ENCODE assay signal across 12 cellular contexts in genomic region chr2:727071-727470, GRCh38. TPM values are rescaled to one million over a fixed set of nuclear protein-coding genes. Genes with fewer than 3 reads are reported as not detected.
DNase-seq lines count a peak whose midpoint lies in the region; ATAC-seq and TF ChIP-seq lines count a peak whose summit lies in the region.
"Had no signal": no experiment of that assay in that cellular context is flagged by ENCODE, and none has a peak within 500 bp of the region (broad histone marks: within the 10 kb centered on the region; RNA-seq: fewer than 3 reads in every experiment).

No MANE protein-coding gene starts in this region.

- no peak for TF ChIP-seq CTCF in GM23338 (conservative IDR thresholded peaks at IDR 0.05; ENCODE audit: low read depth in 2 of 2)
- no peak for TF ChIP-seq CTCF in adrenal gland (IDR thresholded peaks at IDR 0.05)

- no peaks in the 10 kb centered on the region for H3K9me2 ChIP-seq in GM23338 (ENCODE audit: insufficient read depth)

- H3K4me3 ChIP-seq in GM23338 = no peak overlapping the region
- H3K4me3 ChIP-seq in adrenal gland = no peak overlapping the region
- H3K4me3 ChIP-seq: vagina had no signal

- WGBS in adrenal gland, 4 donors = 71 to 82% (median 75%) methylated on average over 6 of the region's 6 CpGs

- peaks cover 13% of the 10 kb centered on the region for H3K27me3 Mint-ChIP-seq in GM23338 (ENCODE audit: insufficient read depth, low read depth, poor library complexity)

- no peak overlapping the region for H3K4me3 Mint-ChIP-seq in GM23338

- peaks cover 9% of the 10 kb centered on the region for H3F3A ChIP-seq in GM23338 (replicated peaks; ENCODE audit: low read depth)

- no peaks in the 10 kb centered on the region for H3K36me3 ChIP-seq in GM23338 (ENCODE audit: insufficient read depth)
- no peaks in the 10 kb centered on the region for H3K36me3 ChIP-seq in adrenal gland (replicated peaks in 1 of 2)
- H3K36me3 ChIP-seq: vagina had no signal

- intact Hi-C loops in adrenal gland (cut with DNase I) = no loop called here

- H3K27ac ChIP-seq in GM23338 (ENCODE audit: low read depth) (no peak overlapping the region), adrenal gland (no peak overlapping the region)
- H3K27ac ChIP-seq: vagina had no signal

- H3K79me2 ChIP-seq in GM23338 (replicated peaks; ENCODE audit: insufficient read depth) = no peaks in the 10 kb centered on the region

- H2AFZ ChIP-seq in GM23338 = no peak overlapping the region

- H3K27me3 ChIP-seq in GM23338 (ENCODE audit: insufficient read depth) (no peaks in the 10 kb centered on the region), adrenal gland (no peaks in the 10 kb centered on the region)
- H3K27me3 ChIP-seq: vagina had no signal

- no peaks in the 10 kb centered on the region for H3K36me3 Mint-ChIP-seq in GM23338 (ENCODE audit: low read depth)

- H3K4me2 ChIP-seq in GM23338 = no peak overlapping the region

- H3K9me3 ChIP-seq in adrenal gland (replicated peaks in 1 of 3) = no peaks in the 10 kb centered on the region
- H3K9me3 ChIP-seq: vagina had no signal

- H3K9me3 Mint-ChIP-seq in GM23338 = no peaks in the 10 kb centered on the region; the same call in 1 of the 3 replicates

- no peak for TF ChIP-seq POLR2A in adrenal gland (IDR thresholded peaks at IDR 0.05)

- no peak overlapping the region for H3K27ac Mint-ChIP-seq in GM23338

- H3K4me1 ChIP-seq in GM23338 (ENCODE audit: insufficient read depth) = peaks cover 40% of the 10 kb centered on the region
- H3K4me1 ChIP-seq in adrenal gland (replicated peaks in 1 of 2) = no peaks in the 10 kb centered on the region
- H3K4me1 ChIP-seq: vagina had no signal

- H4K20me1 ChIP-seq in GM23338 (replicated peaks; ENCODE audit: insufficient read depth) = no peaks in the 10 kb centered on the region

- H3K4me1 Mint-ChIP-seq in GM23338 = peaks cover 65% of the 10 kb centered on the region

- DNase-seq in inferior parietal cortex (ENCODE audit: extremely low spot score) (no peak), GM23338 (ENCODE audit: low spot score) (no peak), pons (ENCODE audit: low spot score) (no peak), adrenal gland (no peak)
- DNase-seq: midbrain; NCI-H1105; NK-92 treated with Interleukin-12 subunit alpha and Interleukin-12 subunit beta, amount 100 ng/mL, for 24 hours had no signal

- ATAC-seq in GM18502 (IDR thresholded peaks at IDR 0.05; ENCODE audit: poor library complexity, unreplicated experiment) (peak; percentile 85), GM19438 (IDR thresholded peaks at IDR 0.05; ENCODE audit: low read depth, unreplicated experiment) (peak; percentile 89), HG02840 (IDR thresholded peaks at IDR 0.05; ENCODE audit: low FRiP score, unreplicated experiment) (peak; percentile 85), HG03460 (IDR thresholded peaks at IDR 0.05; ENCODE audit: unreplicated experiment) (peak; percentile 81), GM23338 (no peak)

TF ChIP-seq in GM23338, 12 proteins besides CTCF, POLR2A, EP300 and RAD21:
- TF ChIP-seq POLR2AphosphoS5 (IDR thresholded peaks at IDR 0.05; ENCODE audit: low read depth) (no peak), STAT1 (IDR thresholded peaks at IDR 0.05; ENCODE audit: unreplicated experiment) (no peak), EZH2phosphoT487 (IDR thresholded peaks at IDR 0.05; ENCODE audit: unreplicated experiment) (no peak), ZNF114 (CRISPR knock-in tag; IDR thresholded peaks at IDR 0.05) (no peak), NANOG (IDR thresholded peaks at IDR 0.05; ENCODE audit: borderline replicate concordance) (no peak), EZH2 (IDR thresholded peaks at IDR 0.05; ENCODE audit: low read depth, unreplicated experiment) (no peak), JUNB (IDR thresholded peaks at IDR 0.05; ENCODE audit: unreplicated experiment) (no peak), ZNF331 (CRISPR knock-in tag; IDR thresholded peaks at IDR 0.05; ENCODE audit: low read depth) (no peak)

RNA-seq across cellular contexts. Expression of gene TMEM18, which starts 49.9 kb away (rescaled TPM):
- total RNA-seq in GM23338 (2014; rRNA removed; shearing (Covaris generic)) = 15.0 and 18.4 TPM in 2 replicates
- polyA plus RNA-seq in GM23338 (2016; fragmentation: Nextera tagmentation; extraction: Ambion mirVana) = 39.5 and 41.9 TPM in 2 replicates
- total RNA-seq in adrenal gland = 10 to 100 TPM; 17.2 to 39.2 (median 30.6) TPM
- 10 to 100 TPM; 19.0 to 52.8 (median 39.1) TPM for polyA plus RNA-seq in adrenal gland
